18 cellular contexts compared by ENCODE assay signal in genomic region chr16:78727536-78727935, GRCh38.
DNase-seq lines count a peak whose midpoint lies in the region; ATAC-seq, FAIRE-seq and TF ChIP-seq lines count a peak whose summit lies in the region.
"Had no signal": no experiment of that assay in that cellular context is flagged by ENCODE, and none has a peak within 500 bp of the region (broad histone marks: within the 10 kb centered on the region; RNA-seq: fewer than 3 reads in every experiment).

No MANE protein-coding gene starts in this region.

- no peak overlapping the region for H3K9ac ChIP-seq in endodermal cell (ENCODE audit: extremely low read depth, low read length, poor library complexity, severe bottlenecking)
- no peak overlapping the region for H3K9ac ChIP-seq in HepG2 (ENCODE audit: insufficient read depth, low read depth, low read length)

- H3K4me3 ChIP-seq in endodermal cell (ENCODE audit: low read length) (no peak overlapping the region), HepG2 (replicated peaks in 1 of 3; ENCODE audit: insufficient read depth in 1 of 3, low read depth in 2 of 3, low read length in 3 of 3) (no peak overlapping the region)
- H3K4me3 ChIP-seq: PC-9 had no signal

- H3K9me3 ChIP-seq in endodermal cell (ENCODE audit: control insufficient read depth, low read length): no peaks in the 10 kb centered on the region
- H3K9me3 ChIP-seq in HepG2 (ENCODE audit: low read length): no peaks in the 10 kb centered on the region
- H3K9me3 ChIP-seq: BE2C had no signal

- ATAC-seq in HepG2 (peak; percentile 86), omental fat pad (ENCODE audit: low FRiP score) (no peak)
- ATAC-seq: CD8-positive, alpha-beta T cell; HCT116 had no signal

- no peak overlapping the region for H2AFZ ChIP-seq in HepG2 (ENCODE audit: low read length)
- H2AFZ ChIP-seq: PC-9 had no signal

- peak; percentile 77 for TF ChIP-seq CTCF in endodermal cell (conservative IDR thresholded peaks at IDR 0.05)
- peak; percentile 49 for TF ChIP-seq CTCF in HepG2 (CRISPR knock-in tag; IDR thresholded peaks at IDR 0.05)
- peak; percentile 56 for TF ChIP-seq CTCF in type B pancreatic cell (conservative IDR thresholded peaks at IDR 0.05)
- TF ChIP-seq CTCF in omental fat pad (IDR thresholded peaks at IDR 0.05): no peak

- no peaks in the 10 kb centered on the region for H3K27me3 ChIP-seq in endodermal cell (ENCODE audit: control insufficient read depth, insufficient read depth, low read length, poor library complexity, severe bottlenecking)
- H3K27me3 ChIP-seq in HepG2 (ENCODE audit: control insufficient read depth in 1 of 2, insufficient read depth in 2 of 2, low read length in 2 of 2): no peaks in the 10 kb centered on the region
- H3K27me3 ChIP-seq: BE2C had no signal

- H3K4me3 Mint-ChIP-seq in endodermal cell: no peak overlapping the region
- H3K4me3 Mint-ChIP-seq in type B pancreatic cell: no peak overlapping the region
- H3K4me3 Mint-ChIP-seq: CD8-positive, alpha-beta T cell had no signal

- no peaks in the 10 kb centered on the region for H3K36me3 ChIP-seq in endodermal cell (ENCODE audit: control insufficient read depth, insufficient read depth, low read length)
- H3K36me3 ChIP-seq in HepG2 (replicated peaks in 1 of 2; ENCODE audit: control insufficient read depth in 1 of 2, insufficient read depth in 2 of 2, low read length in 2 of 2): no peaks in the 10 kb centered on the region
- H3K36me3 ChIP-seq: BE2C had no signal

- TF ChIP-seq RAD21 in HepG2 (CRISPR knock-in tag; IDR thresholded peaks at IDR 0.05): no peak

- no peak overlapping the region for H3K27ac ChIP-seq in endodermal cell (ENCODE audit: low read depth, low read length)
- peak overlapping the region; percentile 29 for H3K27ac ChIP-seq in HepG2 (ENCODE audit: extremely low read length, insufficient read depth, low read length)
- H3K27ac ChIP-seq: PC-9 had no signal

- no peaks in the 10 kb centered on the region for H4K20me1 ChIP-seq in HepG2 (ENCODE audit: insufficient read depth, low read length)

- no peaks in the 10 kb centered on the region for H3K27me3 Mint-ChIP-seq in endodermal cell (ENCODE audit: insufficient read depth)
- H3K27me3 Mint-ChIP-seq in type B pancreatic cell: no peaks in the 10 kb centered on the region

- intact Hi-C loops in HepG2 (cut with micrococcal nuclease; ENCODE audit: unreplicated experiment): no loop called here

- no peaks in the 10 kb centered on the region for H3K4me1 Mint-ChIP-seq in endodermal cell
- H3K4me1 Mint-ChIP-seq in type B pancreatic cell (ENCODE audit: unreplicated experiment): no peaks in the 10 kb centered on the region

- in situ Hi-C loops in HepG2 (cut with HindIII; ENCODE audit: extremely low pct_ligation_motif_present, low pct_unique_long_range_greater_than_20kb): no loop called here

- 100% methylated on average over 2 of the region's 2 CpGs; no CpG with 5 or more reads in 1 of the 2 experiments for WGBS in endodermal cell (ENCODE audit: insufficient coverage in 1 of 2, insufficient read length in 1 of 2), 2 experiments
- 57% methylated on average over 2 of the region's 2 CpGs for WGBS in HepG2 (ENCODE audit: low lambda C conversion rate)

- 0 out of 2 replicates have a peak overlapping the region, but pooled peaks have one; percentile 28 for H3K4me2 ChIP-seq in HepG2 (ENCODE audit: low read depth, low read length)
- H3K4me2 ChIP-seq: PC-9 had no signal

- FAIRE-seq in HepG2 (lab: Jason Lieb, UNC) (no peak), urothelium cell line (lab: Jason Lieb, UNC) (no peak)
- FAIRE-seq: HTR-8/SVneo had no signal

- BruUV-seq in HepG2 (replicated peaks; lab: Mats Ljungman, UMichigan): no TSS peak

- POLR2A ChIA-PET in HepG2 (lab: Yijun Ruan, JAX): interaction anchor here (0.6 kb wide), 1 partner anchor 628 kb away, joined by 3 read pairs; the partner anchor contains the start of gene WWOX

- TF ChIP-seq EP300 in HepG2 (IDR thresholded peaks at IDR 0.05; ENCODE audit: low read depth in 2 of 2, low read length in 2 of 2): peak in 1 of 2 experiments; percentile 50; a peak in 1 of 4 replicates
- no peak for TF ChIP-seq EP300 in HepG2 (CRISPR knock-in tag; IDR thresholded peaks at IDR 0.05; ENCODE audit: borderline replicate concordance)

- CTCF ChIA-PET in HepG2 (lab: Yijun Ruan, JAX; ENCODE audit: low intra/inter-chr PET ratio, low total read pairs): no interaction called here

- TF ChIP-seq POLR2A in HepG2 (IDR thresholded peaks at IDR 0.05; ENCODE audit: insufficient read depth in 1 of 2, low read depth in 2 of 2, low read length in 2 of 2): no peak

- H3K27ac Mint-ChIP-seq in endodermal cell (no peak overlapping the region), type B pancreatic cell (no peak overlapping the region)
- H3K27ac Mint-ChIP-seq: CD8-positive, alpha-beta T cell had no signal

- no peaks in the 10 kb centered on the region for H3K79me2 ChIP-seq in HepG2 (ENCODE audit: insufficient read depth, low read length)

- DNase-seq in HT-29 (ENCODE audit: low spot score) (peak; percentile 5), endodermal cell (peak; percentile 48), HepG2 (ENCODE audit: low spot score) (peak; percentile 73), type B pancreatic cell (ENCODE audit: extremely low spot score, unreplicated experiment) (no peak), urothelium cell line (ENCODE audit: low spot score) (no peak), midbrain (lab: John Stamatoyannopoulos, UW) (no peak), omental fat pad (ENCODE audit: low spot score) (no peak)
- DNase-seq: BE2C; CD8-positive, alpha-beta T cell; EL; KG1; NCI-H1092; NCI-H1694 treated with DMSO at 0.1 percent for 48 hours; NCI-H446; NCI-H748 treated with DMSO at 0.1 percent for 48 hours; PC-9 had no signal

- no peaks in the 10 kb centered on the region for H3K9me3 Mint-ChIP-seq in endodermal cell
- no peaks in the 10 kb centered on the region for H3K9me3 Mint-ChIP-seq in type B pancreatic cell
- H3K9me3 Mint-ChIP-seq: CD8-positive, alpha-beta T cell had no signal

- H3K36me3 Mint-ChIP-seq in endodermal cell (ENCODE audit: low read depth) (no peaks in the 10 kb centered on the region), type B pancreatic cell (no peaks in the 10 kb centered on the region)
- H3K36me3 Mint-ChIP-seq: CD8-positive, alpha-beta T cell had no signal

- H3K4me1 ChIP-seq in endodermal cell (ENCODE audit: control insufficient read depth, insufficient read depth, low read length): no peaks in the 10 kb centered on the region
- H3K4me1 ChIP-seq in HepG2 (ENCODE audit: insufficient read depth, low read length): peaks cover 60% of the 10 kb centered on the region
- H3K4me1 ChIP-seq: BE2C had no signal

TF ChIP-seq in HepG2, 621 proteins besides CTCF, POLR2A, EP300 and RAD21 (continues in another document):
- TF ChIP-seq ARID5B (CRISPR knock-in tag; IDR thresholded peaks at IDR 0.05) (peak; percentile 74), ZNF644 (CRISPR knock-in tag; IDR thresholded peaks at IDR 0.05; ENCODE audit: low read depth) (peak; percentile 91), ZNF20 (CRISPR knock-in tag; IDR thresholded peaks at IDR 0.05) (no peak), NCOR1 (IDR thresholded peaks at IDR 0.05; ENCODE audit: borderline replicate concordance, low read length) (peak; percentile 96), MAFK (conservative IDR thresholded peaks at IDR 0.05 in 1 of 2, IDR thresholded peaks at IDR 0.05 in 1 of 2; ENCODE audit: low read length in 2 of 2) (no peak), HNF4A (CRISPR knock-in tag; IDR thresholded peaks at IDR 0.05) (peak; percentile 98), NR2F2 (IDR thresholded peaks at IDR 0.05; ENCODE audit: borderline replicate concordance, low read depth) (0 out of 2 replicates have a peak, but pooled peaks have one; percentile 29), SMARCE1 (IDR thresholded peaks at IDR 0.05; ENCODE audit: borderline replicate concordance) (no peak), DRAP1 (CRISPR knock-in tag; IDR thresholded peaks at IDR 0.05) (no peak), NR2F6 (IDR thresholded peaks at IDR 0.05) (0 out of 2 replicates have a peak, but pooled peaks have one; percentile 25), NR2F6 (CRISPR knock-in tag; IDR thresholded peaks at IDR 0.05) (peak; percentile 73), KDM6A (CRISPR knock-in tag; IDR thresholded peaks at IDR 0.05; ENCODE audit: low read depth) (peak; percentile 31; the same call in 1 of the 2 replicates), ZNF761 (CRISPR knock-in tag; conservative IDR thresholded peaks at IDR 0.05) (no peak)

Comparison
In these comparisons a context has a peak if more than half of its experiments do, and no peak if none do; other contexts are left out.
1. DNase-seq: peak in HT-29 (single experiment), endodermal cell (single experiment) and HepG2 (single experiment); none in type B pancreatic cell (single experiment), urothelium cell line (single experiment), midbrain (single experiment) and omental fat pad (single experiment).
2. CTCF ChIP-seq: peak in endodermal cell (single experiment), HepG2 (single experiment) and type B pancreatic cell (single experiment); none in omental fat pad (0 of 3).